In the genomic region with DNA sequence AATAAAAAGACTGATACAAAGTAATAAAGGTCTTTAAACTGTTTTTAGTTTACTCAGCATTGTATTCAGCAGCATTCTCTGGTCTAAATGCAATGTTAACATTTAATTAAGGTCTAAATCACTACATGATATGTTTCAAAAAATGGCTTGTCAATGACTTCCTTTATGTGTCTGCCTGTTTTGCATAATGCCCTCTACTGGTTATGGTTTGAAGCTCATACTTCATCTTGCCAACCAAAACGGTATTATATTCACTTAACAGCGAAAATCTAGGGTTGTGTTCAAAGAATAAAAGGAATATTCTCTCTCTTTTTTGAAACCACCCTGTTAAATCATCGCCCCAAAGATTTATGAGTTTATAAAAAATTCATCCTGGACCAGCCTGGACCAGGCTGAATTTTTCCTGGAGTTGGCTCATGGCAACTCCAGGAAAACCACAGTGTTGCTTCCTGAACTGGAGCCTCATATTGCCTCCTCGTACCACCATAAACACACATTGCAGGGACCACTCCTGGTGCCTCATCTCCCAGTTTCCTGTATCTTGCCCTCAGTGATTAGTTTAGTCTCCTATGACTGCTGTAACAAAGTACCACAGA, we compare ENCODE assay signal across 11 cellular contexts. TPM values are rescaled to one million over a fixed set of nuclear protein-coding genes. Genes with fewer than 3 reads are reported as not detected.
A peak's percentile ranks its signal among the peaks of the same experiment; 100 is the strongest.
DNase-seq lines count a peak whose midpoint lies in the region; ATAC-seq and TF ChIP-seq lines count a peak whose summit lies in the region.
"Had no signal": no experiment of that assay in that cellular context is flagged by ENCODE, and none has a peak within 500 bp of the region (broad histone marks: within the 10 kb centered on the region; RNA-seq: fewer than 3 reads in every experiment).

No MANE protein-coding gene starts in this region.

- no peaks in the 10 kb centered on the region for H3K79me2 ChIP-seq in osteoblast (ENCODE audit: insufficient read depth, low read length)

- no peaks in the 10 kb centered on the region for H3K4me1 Mint-ChIP-seq in activated T-helper 17 cell treated with anti-CD3 and anti-CD28 coated beads, Interleukin-2, amount 50 U/mL, for 72 hours
- H3K4me1 Mint-ChIP-seq: naive thymus-derived CD8-positive, alpha-beta T cell had no signal

- peak; percentile 9 for DNase-seq in DMS53 (lab: John Stamatoyannopoulos, UW)
- DNase-seq in DMS53 treated with DMSO at 0.1 percent for 48 hours (lab: John Stamatoyannopoulos, UW; ENCODE audit: unreplicated experiment) = no peak
- peak; percentile 36 to 70 for DNase-seq in Kasumi-1 (lab: John Stamatoyannopoulos, UW)
- no peak for DNase-seq in osteoblast (ENCODE audit: insufficient read length, low spot score, missing footprints)
- DNase-seq in activated naive CD4-positive, alpha-beta T cell treated with Interleukin-2 at 50 U/mL for 16 hours = no peak
- no peak for DNase-seq in left ventricle myocardium superior
- DNase-seq: activated CD4-positive, alpha-beta T cell treated with anti-CD3 and anti-CD28 coated beads for 4 hours; naive thymus-derived CD8-positive, alpha-beta T cell; NCI-H1417 treated with DMSO at 0.1 percent for 48 hours had no signal

- intact Hi-C loops in left ventricle myocardium superior (cut with micrococcal nuclease) = no loop called here

- no peak overlapping the region for H3K27ac Mint-ChIP-seq in activated T-helper 17 cell treated with anti-CD3 and anti-CD28 coated beads, Interleukin-2, amount 50 U/mL, for 72 hours
- H3K27ac Mint-ChIP-seq: naive thymus-derived CD8-positive, alpha-beta T cell had no signal

- peaks cover 9% of the 10 kb centered on the region for H3K4me1 ChIP-seq in osteoblast (ENCODE audit: insufficient read depth, low read length)

- TF ChIP-seq CTCF in osteoblast (IDR thresholded peaks at IDR 0.05; ENCODE audit: extremely low read depth, low read depth, low read length) = peak; percentile 62

- no peaks in the 10 kb centered on the region for H3K9me3 ChIP-seq in osteoblast (ENCODE audit: low read depth, low read length)

- H3K27me3 ChIP-seq in osteoblast (ENCODE audit: insufficient read depth, low read length) = no peaks in the 10 kb centered on the region

- H3K36me3 Mint-ChIP-seq in activated T-helper 17 cell treated with anti-CD3 and anti-CD28 coated beads, Interleukin-2, amount 50 U/mL, for 72 hours (ENCODE audit: low read depth) = no peaks in the 10 kb centered on the region

- H3K4me3 ChIP-seq in osteoblast (ENCODE audit: insufficient read depth, low read length) = no peak overlapping the region

- peak overlapping the region; percentile 82 for H2AFZ ChIP-seq in osteoblast (ENCODE audit: low read length)

- no peaks in the 10 kb centered on the region for H4K20me1 ChIP-seq in osteoblast (ENCODE audit: insufficient read depth, low read length)

- no peaks in the 10 kb centered on the region for H3K36me3 ChIP-seq in osteoblast (ENCODE audit: insufficient read depth, low read length)

- no peak overlapping the region for H3K27ac ChIP-seq in osteoblast (ENCODE audit: low read depth, low read length)

- no peak overlapping the region for H3K4me3 Mint-ChIP-seq in activated T-helper 17 cell treated with anti-CD3 and anti-CD28 coated beads, Interleukin-2, amount 50 U/mL, for 72 hours
- H3K4me3 Mint-ChIP-seq: naive thymus-derived CD8-positive, alpha-beta T cell had no signal

- H3K4me2 ChIP-seq in osteoblast (ENCODE audit: insufficient read depth, low read length) = peak overlapping the region; percentile 21

- ATAC-seq in activated T-helper 17 cell treated with anti-CD3 and anti-CD28 coated beads, Interleukin-2, amount 50 U/mL, for 72 hours (replicated peaks) = peak; percentile 43
- ATAC-seq in left ventricle myocardium superior (no peak), GM21390 (IDR thresholded peaks at IDR 0.05; ENCODE audit: unreplicated experiment) (no peak)

- H3K9me3 Mint-ChIP-seq in activated T-helper 17 cell treated with anti-CD3 and anti-CD28 coated beads, Interleukin-2, amount 50 U/mL, for 72 hours = no peaks in the 10 kb centered on the region

- H3K27me3 Mint-ChIP-seq in activated T-helper 17 cell treated with anti-CD3 and anti-CD28 coated beads, Interleukin-2, amount 50 U/mL, for 72 hours = peaks cover 4% of the 10 kb centered on the region

RNA-seq across cellular contexts. Expression of a gene that starts 6.7 kb away (rescaled TPM):
- total RNA-seq in activated T-helper 17 cell treated with anti-CD3 and anti-CD28 coated beads, Interleukin-2, amount 50 U/mL, for 72 hours = 10 to 100 TPM in 1 of 2 donors, 1 to 10 TPM in 1; 6.9 to 18.5 TPM
- total RNA-seq in osteoblast (9.7 and 10.9 TPM in 2 replicates), left ventricle myocardium superior (63.6 TPM)

RNA-seq across cellular contexts. Expression of a gene that starts 32.9 kb away (rescaled TPM):
- total RNA-seq in activated T-helper 17 cell treated with anti-CD3 and anti-CD28 coated beads, Interleukin-2, amount 50 U/mL, for 72 hours = 10 to 100 TPM; 43.3 to 54.0 TPM
- total RNA-seq in osteoblast (21.8 and 23.2 TPM in 2 replicates), left ventricle myocardium superior (4.8 TPM)

Comparison
In these comparisons a context has a peak if more than half of its experiments do, and no peak if none do; other contexts are left out.
1. DNase-seq: peak in DMS53 (single experiment) and Kasumi-1 (2 of 2); none in DMS53 treated with DMSO at 0.1 percent for 48 hours (single experiment), osteoblast (single experiment), activated naive CD4-positive, alpha-beta T cell treated with Interleukin-2 at 50 U/mL for 16 hours (single experiment) and left ventricle myocardium superior (single experiment).